In the genomic region with DNA sequence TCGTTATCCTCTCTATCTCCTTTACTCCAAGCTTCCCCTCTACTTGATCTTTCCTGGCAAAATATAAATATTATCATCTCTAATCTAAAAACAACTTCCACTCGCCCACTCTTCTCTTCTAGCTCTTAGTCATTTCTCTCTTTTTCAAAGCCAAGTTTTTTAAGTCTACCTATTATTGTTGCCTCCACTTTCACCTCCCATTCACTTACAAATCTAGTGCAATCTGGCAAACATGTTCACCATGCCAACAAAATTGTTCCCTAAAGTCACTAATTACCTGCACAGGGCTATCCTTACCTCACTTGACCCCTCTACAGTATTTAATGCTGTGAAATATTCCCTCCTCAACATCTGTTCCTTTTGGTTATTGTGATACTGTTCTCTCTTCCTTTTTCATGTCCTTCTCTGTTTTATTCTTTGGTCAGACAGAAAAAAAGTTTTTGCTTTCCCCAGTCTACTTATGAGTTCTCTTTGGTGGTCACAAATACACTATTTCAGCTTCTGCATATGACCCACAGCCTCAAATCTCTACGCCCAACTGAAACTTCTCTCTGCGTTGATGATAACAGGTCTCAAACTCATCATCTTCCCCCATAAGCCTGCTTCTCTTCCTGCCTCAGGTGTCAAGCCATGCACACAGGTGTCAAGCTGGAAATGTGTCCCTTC, we compare ENCODE assay signal across 27 cellular contexts. TPM values are rescaled to one million over a fixed set of nuclear protein-coding genes. Genes with fewer than 3 reads are reported as not detected.
A peak's percentile ranks its signal among the peaks of the same experiment; 100 is the strongest.
DNase-seq lines count a peak whose midpoint lies in the region; ATAC-seq, FAIRE-seq and TF ChIP-seq lines count a peak whose summit lies in the region.
"Had no signal": no experiment of that assay in that cellular context is flagged by ENCODE, and none has a peak within 500 bp of the region (broad histone marks: within the 10 kb centered on the region; RNA-seq: fewer than 3 reads in every experiment).

No MANE protein-coding gene starts in this region.

- H3K27ac Mint-ChIP-seq in astrocyte (ENCODE audit: unreplicated experiment), result no peak overlapping the region
- H3K27ac Mint-ChIP-seq: brain; memory B cell; neural progenitor cell; progenitor cell of endocrine pancreas; stimulated activated naive CD8-positive, alpha-beta T cell treated with anti-CD3 and anti-CD28 coated beads, Interleukin-15, Interleukin-2, amounts not matched to agents 100 ng/mL and 50 ng/mL, for 24 hours had no signal

- no peak overlapping the region for H2AFZ ChIP-seq in astrocyte (ENCODE audit: low read depth, low read length)
- H2AFZ ChIP-seq: neural progenitor cell had no signal

- H3K9me3 ChIP-seq in astrocyte (ENCODE audit: insufficient read depth, low read depth, low read length) (no peaks in the 10 kb centered on the region), sigmoid colon (no peaks in the 10 kb centered on the region)
- H3K9me3 ChIP-seq: adrenal gland, right lobe of liver, tibial artery had no signal

- no peaks in the 10 kb centered on the region for H3K36me3 Mint-ChIP-seq in astrocyte (ENCODE audit: low read depth, unreplicated experiment)
- H3K36me3 Mint-ChIP-seq: brain, memory B cell, neural progenitor cell had no signal

- no peaks in the 10 kb centered on the region for H3K36me3 ChIP-seq in astrocyte (ENCODE audit: insufficient read depth, low read length)
- no peaks in the 10 kb centered on the region for H3K36me3 ChIP-seq in sigmoid colon
- H3K36me3 ChIP-seq: adrenal gland, neural progenitor cell, right lobe of liver, tibial artery had no signal

- peak overlapping the region; percentile 6 for H3K4me2 ChIP-seq in astrocyte (ENCODE audit: low read length)
- H3K4me2 ChIP-seq: neural progenitor cell had no signal

- TF ChIP-seq EP300 in sigmoid colon (IDR thresholded peaks at IDR 0.05), result no peak

- no peak overlapping the region for H3K27ac ChIP-seq in astrocyte (ENCODE audit: low read depth, low read length)
- no peak overlapping the region for H3K27ac ChIP-seq in sigmoid colon
- H3K27ac ChIP-seq: adrenal gland, neural progenitor cell, right lobe of liver, tibial artery had no signal

- no peak overlapping the region for H3K4me3 Mint-ChIP-seq in astrocyte (ENCODE audit: unreplicated experiment)
- H3K4me3 Mint-ChIP-seq: brain; memory B cell; neural progenitor cell; stimulated activated naive CD8-positive, alpha-beta T cell treated with anti-CD3 and anti-CD28 coated beads, Interleukin-15, Interleukin-2, amounts not matched to agents 100 ng/mL and 50 ng/mL, for 24 hours had no signal

- H3K9me3 Mint-ChIP-seq in astrocyte (ENCODE audit: unreplicated experiment), result no peaks in the 10 kb centered on the region
- H3K9me3 Mint-ChIP-seq: brain; memory B cell; neural progenitor cell; stimulated activated naive CD8-positive, alpha-beta T cell treated with anti-CD3 and anti-CD28 coated beads, Interleukin-15, Interleukin-2, amounts not matched to agents 100 ng/mL and 50 ng/mL, for 24 hours had no signal

- peak; percentile 47 for DNase-seq in NCI-H2171 treated with DMSO at 0.1 percent for 48 hours (lab: John Stamatoyannopoulos, UW)
- no peak for DNase-seq in NCI-H2171 (lab: John Stamatoyannopoulos, UW)
- peak; percentile 35 for DNase-seq in astrocyte (ENCODE audit: low read depth)
- no peak for DNase-seq in left colon
- no peak for DNase-seq in sigmoid colon
- DNase-seq: 8988T; activated CD4-positive, CD25-positive, alpha-beta regulatory T cell treated with anti-CD3 and anti-CD28 coated beads, Interleukin-2, amount 50 U/mL, for 72 hours; activated naive CD4-positive, alpha-beta T cell; activated T-cell treated with anti-CD3 and anti-CD28 coated beads, Interleukin-2, amount 50 U/mL, for 1 hour; adrenal gland; EL; NCI-H1092 treated with DMSO at 0.1 percent for 48 hours; NCI-H187 treated with DMSO at 0.1 percent for 48 hours; NCI-H526 treated with DMSO at 0.1 percent for 48 hours; right lobe of liver; RPMI8226; stimulated activated CD4-positive, alpha-beta T cell treated with anti-CD3 and anti-CD28 coated beads, Interleukin-4, amount 100 ng/mL, for 4 hours; tibial artery had no signal

- intact Hi-C loops in left colon (cut with DNase I, micrococcal nuclease) (no loop called here), sigmoid colon (cut with DNase I) (no loop called here)

- WGBS in sigmoid colon, 2 donors, result 65 to 81% methylated on average over 4 of the region's 4 CpGs

- TF ChIP-seq CTCF in astrocyte (IDR thresholded peaks at IDR 0.05; ENCODE audit: insufficient read depth, low read depth, low read length), result no peak
- no peak for TF ChIP-seq CTCF in sigmoid colon (IDR thresholded peaks at IDR 0.05)

- H3K4me3 ChIP-seq in astrocyte (ENCODE audit: insufficient read depth, low read depth, low read length) (no peak overlapping the region), sigmoid colon (no peak overlapping the region)
- H3K4me3 ChIP-seq: adrenal gland, neural progenitor cell, right lobe of liver, tibial artery had no signal

- H4K20me1 ChIP-seq in astrocyte (ENCODE audit: insufficient read depth, low read length), result no peaks in the 10 kb centered on the region

- peaks cover 8% of the 10 kb centered on the region for H3K4me1 ChIP-seq in astrocyte (ENCODE audit: insufficient read depth, low read length)
- H3K4me1 ChIP-seq in sigmoid colon, result peaks cover 0 to 20% (median 14%) of the 10 kb centered on the region in 4 donors
- H3K4me1 ChIP-seq: right lobe of liver had no signal

- H3K27me3 ChIP-seq in astrocyte (ENCODE audit: insufficient read depth, low read length), result no peaks in the 10 kb centered on the region
- no peaks in the 10 kb centered on the region for H3K27me3 ChIP-seq in sigmoid colon
- H3K27me3 ChIP-seq: adrenal gland, neural progenitor cell, right lobe of liver, tibial artery had no signal

- H3K27me3 Mint-ChIP-seq in astrocyte (ENCODE audit: low read depth, unreplicated experiment), result no peaks in the 10 kb centered on the region
- H3K27me3 Mint-ChIP-seq: memory B cell; progenitor cell of endocrine pancreas; stimulated activated naive CD8-positive, alpha-beta T cell treated with anti-CD3 and anti-CD28 coated beads, Interleukin-15, Interleukin-2, amounts not matched to agents 100 ng/mL and 50 ng/mL, for 24 hours had no signal

- TF ChIP-seq POLR2A in sigmoid colon (IDR thresholded peaks at IDR 0.05), result no peak

- H3K9ac ChIP-seq in astrocyte (ENCODE audit: low read length), result no peak overlapping the region
- H3K9ac ChIP-seq: neural progenitor cell had no signal

- H3K79me2 ChIP-seq in astrocyte (ENCODE audit: insufficient read depth, low read length), result no peaks in the 10 kb centered on the region

- H3K4me1 Mint-ChIP-seq in astrocyte (ENCODE audit: low read depth, unreplicated experiment), result peaks cover 11% of the 10 kb centered on the region

- no peak for FAIRE-seq in astrocyte (lab: Jason Lieb, UNC)

- ATAC-seq in GM18519 (IDR thresholded peaks at IDR 0.05; ENCODE audit: low FRiP score, unreplicated experiment) (peak; percentile 33), HG02870 (IDR thresholded peaks at IDR 0.05; ENCODE audit: unreplicated experiment) (peak; percentile 46), HG02642 (IDR thresholded peaks at IDR 0.05; ENCODE audit: poor library complexity, unreplicated experiment) (no peak), left colon (no peak)
- ATAC-seq: left lobe of liver, right lobe of liver had no signal

RNA-seq across cellular contexts. Expression of gene RAP1A, which starts 31.9 kb away (rescaled TPM):
- total RNA-seq in astrocyte, result 63.9 and 66.6 TPM in 2 replicates
- total RNA-seq in left colon, result 100 to 1,000 TPM in 1 of 2 donors, 10 to 100 TPM in 1; 82.3 to 113 TPM
- total RNA-seq in sigmoid colon, result 100 to 1,000 TPM; 213 to 381 (median 301) TPM
- 100 to 1,000 TPM in 2 of 3 donors, 10 to 100 TPM in 1; 87.5 to 205 (median 178) TPM for polyA plus RNA-seq in sigmoid colon

Comparison
In these comparisons a context has a peak if more than half of its experiments do, and no peak if none do; other contexts are left out.
1. DNase-seq: peak in NCI-H2171 treated with DMSO at 0.1 percent for 48 hours (single experiment) and astrocyte (single experiment); none in NCI-H2171 (single experiment), left colon (0 of 2) and sigmoid colon (single experiment).
2. ATAC-seq: peak in GM18519 (single experiment) and HG02870 (single experiment); none in HG02642 (single experiment) and left colon (single experiment).